17 cellular contexts compared by ENCODE assay signal in the genomic region with DNA sequence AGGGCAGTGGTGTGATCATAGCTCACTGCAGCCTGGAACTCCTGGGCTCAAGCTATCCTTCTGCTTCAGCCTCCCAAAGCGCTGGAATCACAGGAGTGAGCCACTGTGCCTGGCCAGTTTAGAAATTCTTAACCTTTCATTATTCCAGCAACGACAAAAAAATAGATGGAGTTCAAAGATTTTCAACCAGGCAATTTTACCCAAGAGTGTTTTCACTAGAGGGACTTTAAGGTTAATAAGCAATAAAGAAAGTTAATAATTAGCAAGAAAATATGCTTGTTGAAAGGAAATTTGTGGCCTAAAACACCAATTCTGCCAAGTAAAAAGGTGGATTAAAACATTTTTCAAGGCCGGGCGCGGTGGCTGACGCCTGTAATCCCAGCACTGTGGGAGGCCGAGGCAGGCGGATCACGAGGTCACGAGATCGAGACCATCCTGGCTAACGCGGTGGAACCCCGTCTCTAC.
"Had no signal": no experiment of that assay in that cellular context is flagged by ENCODE, and none has a peak within 500 bp of the region (broad histone marks: within the 10 kb centered on the region; RNA-seq: fewer than 3 reads in every experiment).

No MANE protein-coding gene starts in this region.

- H3K4me1 ChIP-seq: breast epithelium, gastrocnemius medialis had no signal

- H3K4me3 ChIP-seq: breast epithelium, gastrocnemius medialis, heart left ventricle had no signal

- FAIRE-seq: endometrium had no signal

- H3K36me3 ChIP-seq: breast epithelium, gastrocnemius medialis, heart left ventricle had no signal

- DNase-seq: activated CD4-positive, alpha-beta T cell treated with anti-CD3 and anti-CD28 coated beads, Interleukin-2, amount 10 ng/mL, durations not matched to agents 7 days and 5 days; activated CD8-positive, alpha-beta T cell treated with anti-CD3 and anti-CD28 coated beads, Interleukin-2, amount 10 ng/mL, durations not matched to agents 7 days and 5 days; activated naive CD4-positive, alpha-beta T cell treated with anti-CD3 and anti-CD28 coated beads, Interleukin-2, amount 50 U/mL, for 16 hours; activated T-cell treated with anti-CD3 and anti-CD28 coated beads, Interleukin-2, amount 50 U/mL, for 24 hours; aorta; cerebellar nuclear complex; cortex of kidney; gastrocnemius medialis; heart left ventricle; left cardiac atrium; naive thymus-derived CD4-positive, alpha-beta T cell; stimulated activated naive CD4-positive, alpha-beta T cell; T-helper 1 cell; T-helper 9 cell had no signal

- ATAC-seq: activated CD4-positive, CD25-positive, alpha-beta regulatory T cell treated with anti-CD3 and anti-CD28 coated beads, Interleukin-2, amount 50 U/mL, for 24 hours; activated CD8-positive, alpha-beta T cell treated with anti-CD3 and anti-CD28 coated beads, Interleukin-2, amount 10 ng/mL, durations not matched to agents 7 days and 5 days; gastrocnemius medialis; heart left ventricle; left cardiac atrium; naive thymus-derived CD4-positive, alpha-beta T cell had no signal

- H3K27ac ChIP-seq: breast epithelium, gastrocnemius medialis, heart left ventricle had no signal

- H3K27me3 ChIP-seq: breast epithelium, gastrocnemius medialis, heart left ventricle had no signal

- H3K9me3 ChIP-seq: breast epithelium, gastrocnemius medialis, heart left ventricle had no signal
